Comparison of ENCODE assay signal across 1 cellular context in genomic region chr18:63367241-63367953, GRCh38.
TF ChIP-seq lines count a peak whose summit lies in the region.

No MANE protein-coding gene starts in this region.

TF ChIP-seq in HEK293, 187 proteins besides CTCF, POLR2A, EP300 and RAD21 (continued from another document and continues in another):
- TF ChIP-seq TSHZ1 (tag by site-specific recombination; IDR thresholded peaks at IDR 0.05; ENCODE audit: borderline replicate concordance): no peak
- no peak for TF ChIP-seq ZNF366 (tag by site-specific recombination; conservative IDR thresholded peaks at IDR 0.05)
- TF ChIP-seq ZNF530 (tag by site-specific recombination; IDR thresholded peaks at IDR 0.05; ENCODE audit: low read depth): no peak
- no peak for TF ChIP-seq GLI4 (tag by site-specific recombination; IDR thresholded peaks at IDR 0.05)
- TF ChIP-seq ZNF121 (tag by site-specific recombination; IDR thresholded peaks at IDR 0.05): peak; percentile 11; the same call in 1 of the 2 replicates
- no peak for TF ChIP-seq ZNF202 (tag by site-specific recombination; IDR thresholded peaks at IDR 0.05; ENCODE audit: borderline replicate concordance)
- no peak for TF ChIP-seq ZNF785 (tag by site-specific recombination; IDR thresholded peaks at IDR 0.05)
- TF ChIP-seq ZNF548 (tag by site-specific recombination; IDR thresholded peaks at IDR 0.05): no peak
- TF ChIP-seq ZNF26 (tag by site-specific recombination; IDR thresholded peaks at IDR 0.05): no peak
- 0 out of 2 replicates have a peak, but pooled peaks have one; percentile 14 for TF ChIP-seq INSM2 (tag by site-specific recombination; IDR thresholded peaks at IDR 0.05)
- TF ChIP-seq PRDM1 (tag by site-specific recombination; IDR thresholded peaks at IDR 0.05): peak; percentile 91
- no peak for TF ChIP-seq ZNF211 (tag by site-specific recombination; IDR thresholded peaks at IDR 0.05; ENCODE audit: low read depth)
- TF ChIP-seq ZBTB48 (tag by site-specific recombination; IDR thresholded peaks at IDR 0.05): no peak
- peak; percentile 43; the same call in 1 of the 2 replicates for TF ChIP-seq PRDM6 (tag by site-specific recombination; IDR thresholded peaks at IDR 0.05)
- TF ChIP-seq ZNF37A (tag by site-specific recombination; IDR thresholded peaks at IDR 0.05): peak; percentile 34; the same call in 1 of the 2 replicates
- peak; percentile 94 for TF ChIP-seq ZNF501 (tag by site-specific recombination; IDR thresholded peaks at IDR 0.05)
- TF ChIP-seq REPIN1 (tag by site-specific recombination; IDR thresholded peaks at IDR 0.05; ENCODE audit: low read depth): no peak
- no peak for TF ChIP-seq ZNF274 (IDR thresholded peaks at IDR 0.05; ENCODE audit: low read length)
- no peak for TF ChIP-seq ZNF274 (tag by site-specific recombination; IDR thresholded peaks at IDR 0.05; ENCODE audit: borderline replicate concordance)
- no peak for TF ChIP-seq ZNF266 (tag by site-specific recombination; IDR thresholded peaks at IDR 0.05; ENCODE audit: low read depth)
- no peak for TF ChIP-seq ZNF768 (tag by site-specific recombination; IDR thresholded peaks at IDR 0.05)
- peak; percentile 96 for TF ChIP-seq ELK4 (IDR thresholded peaks at IDR 0.05; ENCODE audit: borderline replicate concordance, low read depth, low read length)
- TF ChIP-seq ZNF18 (tag by site-specific recombination; IDR thresholded peaks at IDR 0.05): peak; percentile 50; the same call in 1 of the 2 replicates
- TF ChIP-seq ZNF510 (tag by site-specific recombination; IDR thresholded peaks at IDR 0.05; ENCODE audit: insufficient replicate concordance): peak; percentile 40
- TF ChIP-seq GLIS1 (tag by site-specific recombination; IDR thresholded peaks at IDR 0.05): peak; percentile 86
- peak; percentile 24; the same call in 1 of the 2 replicates for TF ChIP-seq PBX3 (CRISPR knock-in tag; IDR thresholded peaks at IDR 0.05)
- peak; percentile 78 for TF ChIP-seq KLF1 (tag by site-specific recombination; IDR thresholded peaks at IDR 0.05)
- no peak for TF ChIP-seq YY2 (tag by site-specific recombination; IDR thresholded peaks at IDR 0.05)
- TF ChIP-seq ZNF747 (tag by site-specific recombination; IDR thresholded peaks at IDR 0.05): no peak
- TF ChIP-seq KLF10 (tag by site-specific recombination; IDR thresholded peaks at IDR 0.05): peak; percentile 94
- TF ChIP-seq OVOL3 (tag by site-specific recombination; IDR thresholded peaks at IDR 0.05): peak; percentile 86
- TF ChIP-seq ZNF280C (tag by site-specific recombination; IDR thresholded peaks at IDR 0.05): no peak
- no peak for TF ChIP-seq ZNF433 (tag by site-specific recombination; IDR thresholded peaks at IDR 0.05; ENCODE audit: low read depth)
- no peak for TF ChIP-seq ZNF792 (tag by site-specific recombination; IDR thresholded peaks at IDR 0.05)
- TF ChIP-seq ZBTB20 (tag by site-specific recombination; IDR thresholded peaks at IDR 0.05): peak; percentile 84
- no peak for TF ChIP-seq ZNF624 (tag by site-specific recombination; IDR thresholded peaks at IDR 0.05)
- peak; percentile 97 for TF ChIP-seq KLF8 (tag by site-specific recombination; IDR thresholded peaks at IDR 0.05)
- TF ChIP-seq ZNF362 (tag by site-specific recombination; IDR thresholded peaks at IDR 0.05): no peak
- TF ChIP-seq ZNF350 (tag by site-specific recombination; IDR thresholded peaks at IDR 0.05): no peak
- peak; percentile 80 for TF ChIP-seq ZNF449 (tag by site-specific recombination; IDR thresholded peaks at IDR 0.05)
- TF ChIP-seq ZNF585B (tag by site-specific recombination; IDR thresholded peaks at IDR 0.05): no peak
- TF ChIP-seq ZBTB17 (tag by site-specific recombination; IDR thresholded peaks at IDR 0.05): peak; percentile 90
- TF ChIP-seq ZNF157 (tag by site-specific recombination; IDR thresholded peaks at IDR 0.05): no peak
- TF ChIP-seq SETDB1 (IDR thresholded peaks at IDR 0.05; ENCODE audit: insufficient read length, low read length): no peak
- peak; percentile 80 for TF ChIP-seq ZNF843 (tag by site-specific recombination; IDR thresholded peaks at IDR 0.05)
